ENCODE assay signal across 8 cellular contexts in the genomic region with DNA sequence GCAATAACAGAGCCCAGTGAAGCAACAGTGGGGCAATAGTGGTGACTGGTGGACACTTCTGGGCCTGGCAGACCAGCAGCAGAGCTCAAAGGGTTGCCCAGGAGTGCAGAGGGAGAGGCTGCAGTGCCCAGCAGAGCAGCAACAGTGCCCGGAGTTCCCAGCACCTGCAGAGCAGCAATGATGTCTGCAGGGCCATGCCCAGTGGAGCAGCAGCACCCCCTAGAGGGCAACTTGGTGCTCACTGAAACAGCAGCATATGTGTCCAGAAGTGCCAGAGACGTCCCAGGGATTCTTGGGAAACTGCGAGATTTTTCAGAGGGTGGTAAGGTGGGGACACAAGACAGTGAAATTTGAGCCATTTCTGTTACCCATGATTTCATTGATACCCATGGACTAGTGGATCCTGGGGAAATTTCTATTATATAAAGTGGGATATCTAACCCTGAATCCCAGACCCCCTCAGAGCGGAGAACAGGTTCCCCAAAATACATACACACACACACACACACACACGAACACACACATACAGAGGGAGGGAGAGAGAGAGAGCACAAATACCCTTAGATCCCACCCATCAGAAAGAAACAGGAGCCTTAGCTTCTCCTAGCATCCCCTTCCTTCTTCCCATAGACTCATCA.
A peak's percentile ranks its signal among the peaks of the same experiment; 100 is the strongest.
DNase-seq lines count a peak whose midpoint lies in the region; ATAC-seq and TF ChIP-seq lines count a peak whose summit lies in the region.

No MANE protein-coding gene starts in this region.

- WGBS in prostate gland = 19% methylated on average over 5 of the region's 5 CpGs

- peaks cover 6% of the 10 kb centered on the region for H3K4me1 ChIP-seq in NT2/D1 (ENCODE audit: insufficient read depth, insufficient read length)
- no peaks in the 10 kb centered on the region for H3K4me1 ChIP-seq in cardiac muscle cell (ENCODE audit: low read depth)
- no peaks in the 10 kb centered on the region for H3K4me1 ChIP-seq in prostate gland (replicated peaks)

- H3K27ac ChIP-seq in cardiac muscle cell = no peak overlapping the region
- H3K27ac ChIP-seq in prostate gland = no peak overlapping the region

- H3K36me3 ChIP-seq in NT2/D1 (ENCODE audit: insufficient read depth, insufficient read length, low read length) = no peaks in the 10 kb centered on the region
- H3K36me3 ChIP-seq in cardiac muscle cell = no peaks in the 10 kb centered on the region
- H3K36me3 ChIP-seq in prostate gland = no peaks in the 10 kb centered on the region

- no peaks in the 10 kb centered on the region for H3K9me3 Mint-ChIP-seq in activated T-helper 17 cell treated with anti-CD3 and anti-CD28 coated beads, Interleukin-2, amount 50 U/mL, for 72 hours

- peaks cover 27% of the 10 kb centered on the region for H3K27me3 Mint-ChIP-seq in activated T-helper 17 cell treated with anti-CD3 and anti-CD28 coated beads, Interleukin-2, amount 50 U/mL, for 72 hours

- DNase-seq in DMS53 (lab: John Stamatoyannopoulos, UW) = peak; percentile 92
- DNase-seq in HUDEP-2 (lab: John Stamatoyannopoulos, UW; ENCODE audit: unreplicated experiment in 76 of 76) = peak in 60 of 76 experiments; percentile 3 to 78 (median 44)
- DNase-seq in NT2/D1 (ENCODE audit: low read depth, low spot score) = peak; percentile 83
- peak; percentile 46 to 84 for DNase-seq in cardiac muscle cell (ENCODE audit: low read depth in 1 of 2, low spot score in 1 of 2)
- DNase-seq in prostate gland (ENCODE audit: low spot score) = peak; percentile 43

- H3K9me3 ChIP-seq in NT2/D1 (ENCODE audit: insufficient read depth, low read length) (no peaks in the 10 kb centered on the region), cardiac muscle cell (ENCODE audit: low read depth) (no peaks in the 10 kb centered on the region), prostate gland (no peaks in the 10 kb centered on the region)

- H3K4me3 ChIP-seq in NT2/D1 (ENCODE audit: insufficient read length, low read depth) = no peak overlapping the region
- no peak overlapping the region for H3K4me3 ChIP-seq in cardiac muscle cell
- H3K4me3 ChIP-seq in prostate gland = no peak overlapping the region

- no peak for TF ChIP-seq POLR2A in prostate gland (IDR thresholded peaks at IDR 0.05)

- H3K27ac Mint-ChIP-seq in activated T-helper 17 cell treated with anti-CD3 and anti-CD28 coated beads, Interleukin-2, amount 50 U/mL, for 72 hours = no peak overlapping the region

- intact Hi-C loops in prostate gland (cut with DNase I) = no loop called here

- H3K4me1 Mint-ChIP-seq in activated T-helper 17 cell treated with anti-CD3 and anti-CD28 coated beads, Interleukin-2, amount 50 U/mL, for 72 hours = no peaks in the 10 kb centered on the region

- H3K27me3 ChIP-seq in NT2/D1 (ENCODE audit: insufficient read depth, insufficient read length) (no peaks in the 10 kb centered on the region), cardiac muscle cell (peaks cover 40% of the 10 kb centered on the region), prostate gland (replicated peaks; ENCODE audit: insufficient read depth) (no peaks in the 10 kb centered on the region)

- H3K4me3 Mint-ChIP-seq in activated T-helper 17 cell treated with anti-CD3 and anti-CD28 coated beads, Interleukin-2, amount 50 U/mL, for 72 hours = no peak overlapping the region

- H3K9ac ChIP-seq in NT2/D1 (ENCODE audit: insufficient read length, low read depth) = no peak overlapping the region

- no peaks in the 10 kb centered on the region for H3K36me3 Mint-ChIP-seq in activated T-helper 17 cell treated with anti-CD3 and anti-CD28 coated beads, Interleukin-2, amount 50 U/mL, for 72 hours (ENCODE audit: low read depth)

- TF ChIP-seq CTCF in cardiac muscle cell (IDR thresholded peaks at IDR 0.05; ENCODE audit: low read depth, low read length) (peak; percentile 69), prostate gland (IDR thresholded peaks at IDR 0.05) (peak; percentile 29 to 72 (median 64))

- ATAC-seq in activated T-helper 17 cell treated with anti-CD3 and anti-CD28 coated beads, Interleukin-2, amount 50 U/mL, for 72 hours (replicated peaks) = peak; percentile 26
- ATAC-seq in GM19463 (IDR thresholded peaks at IDR 0.05; ENCODE audit: unreplicated experiment) = no peak
- no peak for ATAC-seq in GM21717 (IDR thresholded peaks at IDR 0.05; ENCODE audit: unreplicated experiment)
